Comparison of ENCODE assay signal across 1 cellular context in the genomic region with DNA sequence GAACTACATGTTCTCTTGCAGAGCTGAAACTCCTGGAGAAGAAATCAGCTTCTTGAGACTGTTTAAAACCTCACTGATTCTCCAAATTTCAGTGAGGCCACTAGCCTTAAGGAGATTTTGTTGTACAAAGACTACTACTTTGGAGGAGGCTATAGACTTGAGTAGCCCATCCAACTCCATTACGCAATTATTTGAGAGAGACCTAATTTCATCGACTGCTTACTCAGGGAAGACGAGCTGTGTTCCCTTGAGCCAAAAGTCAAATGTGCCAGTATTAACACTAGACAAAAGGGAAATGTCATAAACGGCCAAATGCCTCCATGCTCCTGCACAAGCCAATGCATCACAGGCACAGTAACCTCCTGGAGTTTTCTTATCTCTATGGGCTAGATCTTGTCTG.
TF ChIP-seq lines count a peak whose summit lies in the region.

No MANE protein-coding gene starts in this region.

TF ChIP-seq in H1, 55 proteins besides CTCF, POLR2A, EP300 and RAD21:
- no peak for TF ChIP-seq CTBP2 (IDR thresholded peaks at IDR 0.05; ENCODE audit: borderline replicate concordance, insufficient read depth, insufficient read length, low read length)
- TF ChIP-seq NANOG (IDR thresholded peaks at IDR 0.05; ENCODE audit: insufficient read depth, low read depth, low read length, poor library complexity, severe bottlenecking), result no peak
- TF ChIP-seq POU5F1 (IDR thresholded peaks at IDR 0.05; ENCODE audit: low read depth, low read length), result no peak
- no peak for TF ChIP-seq CHD1 (IDR thresholded peaks at IDR 0.05; ENCODE audit: low read depth, low read length)
- TF ChIP-seq CBX8 (IDR thresholded peaks at IDR 0.05; ENCODE audit: borderline replicate concordance, low read depth, low read length), result no peak
- no peak for TF ChIP-seq JUN (IDR thresholded peaks at IDR 0.05; ENCODE audit: low read depth, low read length)
- no peak for TF ChIP-seq BRCA1 (IDR thresholded peaks at IDR 0.05; ENCODE audit: low read depth, low read length)
TF ChIP-seq in H1: peak in this region for 0.
